ENCODE assay signal across 1 cellular context in genomic region chr6:85920782-85921181, GRCh38.
TF ChIP-seq lines count a peak whose summit lies in the region.

No MANE protein-coding gene starts in this region.

TF ChIP-seq in HepG2, 621 proteins besides CTCF, POLR2A, EP300 and RAD21 (continued from another document):
- TF ChIP-seq, protein P1, sequence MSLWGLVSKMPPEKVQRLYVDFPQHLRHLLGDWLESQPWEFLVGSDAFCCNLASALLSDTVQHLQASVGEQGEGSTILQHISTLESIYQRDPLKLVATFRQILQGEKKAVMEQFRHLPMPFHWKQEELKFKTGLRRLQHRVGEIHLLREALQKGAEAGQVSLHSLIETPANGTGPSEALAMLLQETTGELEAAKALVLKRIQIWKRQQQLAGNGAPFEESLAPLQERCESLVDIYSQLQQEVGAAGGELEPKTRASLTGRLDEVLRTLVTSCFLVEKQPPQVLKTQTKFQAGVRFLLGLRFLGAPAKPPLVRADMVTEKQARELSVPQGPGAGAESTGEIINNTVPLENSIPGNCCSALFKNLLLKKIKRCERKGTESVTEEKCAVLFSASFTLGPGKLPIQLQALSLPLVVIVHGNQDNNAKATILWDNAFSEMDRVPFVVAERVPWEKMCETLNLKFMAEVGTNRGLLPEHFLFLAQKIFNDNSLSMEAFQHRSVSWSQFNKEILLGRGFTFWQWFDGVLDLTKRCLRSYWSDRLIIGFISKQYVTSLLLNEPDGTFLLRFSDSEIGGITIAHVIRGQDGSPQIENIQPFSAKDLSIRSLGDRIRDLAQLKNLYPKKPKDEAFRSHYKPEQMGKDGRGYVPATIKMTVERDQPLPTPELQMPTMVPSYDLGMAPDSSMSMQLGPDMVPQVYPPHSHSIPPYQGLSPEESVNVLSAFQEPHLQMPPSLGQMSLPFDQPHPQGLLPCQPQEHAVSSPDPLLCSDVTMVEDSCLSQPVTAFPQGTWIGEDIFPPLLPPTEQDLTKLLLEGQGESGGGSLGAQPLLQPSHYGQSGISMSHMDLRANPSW (CRISPR knock-in tag; IDR thresholded peaks at IDR 0.05; ENCODE audit: borderline replicate concordance) = no peak
- TF ChIP-seq ETS1 (CRISPR knock-in tag; IDR thresholded peaks at IDR 0.05) = no peak
- no peak for TF ChIP-seq HNRNPL (IDR thresholded peaks at IDR 0.05; ENCODE audit: low read depth, low read length)
- TF ChIP-seq, protein P2, sequence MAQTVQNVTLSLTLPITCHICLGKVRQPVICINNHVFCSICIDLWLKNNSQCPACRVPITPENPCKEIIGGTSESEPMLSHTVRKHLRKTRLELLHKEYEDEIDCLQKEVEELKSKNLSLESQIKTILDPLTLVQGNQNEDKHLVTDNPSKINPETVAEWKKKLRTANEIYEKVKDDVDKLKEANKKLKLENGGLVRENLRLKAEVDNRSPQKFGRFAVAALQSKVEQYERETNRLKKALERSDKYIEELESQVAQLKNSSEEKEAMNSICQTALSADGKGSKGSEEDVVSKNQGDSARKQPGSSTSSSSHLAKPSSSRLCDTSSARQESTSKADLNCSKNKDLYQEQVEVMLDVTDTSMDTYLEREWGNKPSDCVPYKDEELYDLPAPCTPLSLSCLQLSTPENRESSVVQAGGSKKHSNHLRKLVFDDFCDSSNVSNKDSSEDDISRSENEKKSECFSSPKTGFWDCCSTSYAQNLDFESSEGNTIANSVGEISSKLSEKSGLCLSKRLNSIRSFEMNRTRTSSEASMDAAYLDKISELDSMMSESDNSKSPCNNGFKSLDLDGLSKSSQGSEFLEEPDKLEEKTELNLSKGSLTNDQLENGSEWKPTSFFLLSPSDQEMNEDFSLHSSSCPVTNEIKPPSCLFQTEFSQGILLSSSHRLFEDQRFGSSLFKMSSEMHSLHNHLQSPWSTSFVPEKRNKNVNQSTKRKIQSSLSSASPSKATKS (CRISPR knock-in tag; IDR thresholded peaks at IDR 0.05) = no peak
- no peak for TF ChIP-seq ASH2L (IDR thresholded peaks at IDR 0.05; ENCODE audit: insufficient read length, low read depth, low read length)
- no peak for TF ChIP-seq KLF12 (CRISPR knock-in tag; IDR thresholded peaks at IDR 0.05; ENCODE audit: borderline replicate concordance)
- no peak for TF ChIP-seq MEF2D (CRISPR knock-in tag; IDR thresholded peaks at IDR 0.05)
- no peak for TF ChIP-seq ARID2 (CRISPR knock-in tag; IDR thresholded peaks at IDR 0.05; ENCODE audit: borderline replicate concordance)
- no peak for TF ChIP-seq ZNF550 (CRISPR knock-in tag; IDR thresholded peaks at IDR 0.05; ENCODE audit: borderline replicate concordance)
- TF ChIP-seq SETDB1 (CRISPR knock-in tag; IDR thresholded peaks at IDR 0.05; ENCODE audit: borderline replicate concordance) = no peak
- no peak for TF ChIP-seq ZNF704 (CRISPR knock-in tag; IDR thresholded peaks at IDR 0.05; ENCODE audit: borderline replicate concordance)
- TF ChIP-seq, protein P3, sequence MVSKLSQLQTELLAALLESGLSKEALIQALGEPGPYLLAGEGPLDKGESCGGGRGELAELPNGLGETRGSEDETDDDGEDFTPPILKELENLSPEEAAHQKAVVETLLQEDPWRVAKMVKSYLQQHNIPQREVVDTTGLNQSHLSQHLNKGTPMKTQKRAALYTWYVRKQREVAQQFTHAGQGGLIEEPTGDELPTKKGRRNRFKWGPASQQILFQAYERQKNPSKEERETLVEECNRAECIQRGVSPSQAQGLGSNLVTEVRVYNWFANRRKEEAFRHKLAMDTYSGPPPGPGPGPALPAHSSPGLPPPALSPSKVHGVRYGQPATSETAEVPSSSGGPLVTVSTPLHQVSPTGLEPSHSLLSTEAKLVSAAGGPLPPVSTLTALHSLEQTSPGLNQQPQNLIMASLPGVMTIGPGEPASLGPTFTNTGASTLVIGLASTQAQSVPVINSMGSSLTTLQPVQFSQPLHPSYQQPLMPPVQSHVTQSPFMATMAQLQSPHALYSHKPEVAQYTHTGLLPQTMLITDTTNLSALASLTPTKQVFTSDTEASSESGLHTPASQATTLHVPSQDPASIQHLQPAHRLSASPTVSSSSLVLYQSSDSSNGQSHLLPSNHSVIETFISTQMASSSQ (IDR thresholded peaks at IDR 0.05; ENCODE audit: low read depth) = no peak
- TF ChIP-seq, protein P3 (CRISPR knock-in tag; IDR thresholded peaks at IDR 0.05; ENCODE audit: borderline replicate concordance) = no peak
